31 cellular contexts compared by ENCODE assay signal in genomic region chr19:55435020-55435419, GRCh38. TPM values are rescaled to one million over a fixed set of nuclear protein-coding genes. Genes with fewer than 3 reads are reported as not detected.
"Had no signal": no experiment of that assay in that cellular context is flagged by ENCODE, and none has a peak within 500 bp of the region (broad histone marks: within the 10 kb centered on the region; RNA-seq: fewer than 3 reads in every experiment).

No MANE protein-coding gene starts in this region.

- H3K9me3 ChIP-seq: esophagus muscularis mucosa, transverse colon, vagina had no signal

- H3K4me3 Mint-ChIP-seq: activated B cell treated with CpG ODN at 0.5 μM for 24 hours; activated CD4-positive, alpha-beta T cell treated with anti-CD3 and anti-CD28 coated beads for 36 hours; activated T-cell treated with anti-CD3 and anti-CD28 coated beads, Interleukin-2, amount 50 U/mL, for 24 hours; activated T-helper 17 cell treated with anti-CD3 and anti-CD28 coated beads, Interleukin-2, amount 50 U/mL, for 72 hours; natural killer cell; stimulated activated naive B cell treated with anti-CD40 and anti-IgM and Interleukin-4, amounts not matched to agents 10 μg/mL and 1 μg/mL and 100 μg/mL, for 72 hours; T-helper 1 cell treated with Interleukin-12 subunit alpha and Interleukin-12 subunit beta and Interleukin-4 antibody, amounts not matched to agents 30 μg/mL and 1 μg/mL, for 36 hours had no signal

- FAIRE-seq: frontal cortex had no signal

- H3K4me3 ChIP-seq: esophagus muscularis mucosa, transverse colon, vagina had no signal

- H3K4me1 Mint-ChIP-seq: activated B cell treated with CpG ODN at 0.5 μM for 24 hours; activated CD4-positive, alpha-beta T cell treated with anti-CD3 and anti-CD28 coated beads for 36 hours; activated T-helper 17 cell treated with anti-CD3 and anti-CD28 coated beads, Interleukin-2, amount 50 U/mL, for 72 hours had no signal

- H3K9me3 Mint-ChIP-seq: activated B cell treated with CpG ODN at 0.5 μM for 24 hours; activated T-cell treated with anti-CD3 and anti-CD28 coated beads, Interleukin-2, amount 50 U/mL, for 24 hours; activated T-helper 17 cell treated with anti-CD3 and anti-CD28 coated beads, Interleukin-2, amount 50 U/mL, for 72 hours; natural killer cell had no signal

- H3K36me3 ChIP-seq: brain microvascular endothelial cell, esophagus muscularis mucosa, transverse colon, vagina had no signal

- DNase-seq: activated B cell treated with CpG ODN at 0.5 μM for 24 hours; activated CD4-positive, alpha-beta T cell treated with anti-CD3 and anti-CD28 coated beads for 36 hours; activated CD4-positive, alpha-beta T cell treated with anti-CD3 and anti-CD28 coated beads, Interleukin-2, amount 50 U/mL, for 4 hours; activated CD8-positive, alpha-beta memory T cell treated with anti-CD3 and anti-CD28 coated beads for 24 hours; activated CD8-positive, alpha-beta memory T cell treated with anti-CD3 and anti-CD28 coated beads, Interleukin-2, amount 50 U/mL, for 4 hours; activated T-cell treated with anti-CD3 and anti-CD28 coated beads, Interleukin-2, amount 50 U/mL, for 24 hours; aorta; brain microvascular endothelial cell; caudate nucleus; hypothalamus; left ventricle myocardium superior; mammary epithelial cell; midbrain; natural killer cell; retina; stimulated activated CD4-positive, alpha-beta T cell treated with anti-CD3 and anti-CD28 coated beads, Interleukin-2, amount 100 ng/mL, for 48 hours; stimulated activated CD8-positive, alpha-beta memory T cell treated with anti-CD3 and anti-CD28 coated beads, Interleukin-4, amount 100 ng/mL, for 48 hours; stimulated activated naive B cell treated with anti-CD40 and anti-IgM and Interleukin-4, amounts not matched to agents 10 μg/mL and 1 μg/mL and 100 μg/mL, for 72 hours; T1000; transverse colon had no signal

- H3K27ac ChIP-seq: brain microvascular endothelial cell, esophagus muscularis mucosa, transverse colon, vagina had no signal

- H3K4me1 ChIP-seq: transverse colon had no signal

- H3K36me3 Mint-ChIP-seq: natural killer cell had no signal

- H3K27ac Mint-ChIP-seq: activated B cell treated with CpG ODN at 0.5 μM for 24 hours; activated CD4-positive, alpha-beta T cell treated with anti-CD3 and anti-CD28 coated beads for 36 hours; activated naive CD4-positive, alpha-beta T cell treated with anti-CD3 and anti-CD28 coated beads, Interleukin-2, amount 50 U/mL, for 72 hours; activated T-cell treated with anti-CD3 and anti-CD28 coated beads, Interleukin-2, amount 50 U/mL, for 24 hours; activated T-helper 17 cell treated with anti-CD3 and anti-CD28 coated beads, Interleukin-2, amount 50 U/mL, for 72 hours; natural killer cell; progenitor cell of endocrine pancreas; stimulated activated naive B cell treated with anti-CD40 and anti-IgM and Interleukin-4, amounts not matched to agents 10 μg/mL and 1 μg/mL and 100 μg/mL, for 72 hours; T-helper 1 cell treated with Interleukin-12 subunit alpha and Interleukin-12 subunit beta and Interleukin-4 antibody, amounts not matched to agents 30 μg/mL and 1 μg/mL, for 36 hours had no signal

RNA-seq across cellular contexts. Expression of gene SHISA7, which starts 8.1 kb away (rescaled TPM):
- total RNA-seq: activated B cell treated with CpG ODN at 0.5 μM for 24 hours; activated CD4-positive, alpha-beta T cell treated with anti-CD3 and anti-CD28 coated beads for 36 hours; activated naive CD4-positive, alpha-beta T cell treated with anti-CD3 and anti-CD28 coated beads, Interleukin-2, amount 50 U/mL, for 72 hours; aorta; dermis microvascular lymphatic vessel endothelial cell; left ventricle myocardium superior; natural killer cell; osteocyte had no signal
- polyA plus RNA-seq: mammary epithelial cell had no signal

RNA-seq across cellular contexts. Expression of gene C19orf85, which starts 29.5 kb away (rescaled TPM):
- total RNA-seq: activated B cell treated with CpG ODN at 0.5 μM for 24 hours; activated CD4-positive, alpha-beta T cell treated with anti-CD3 and anti-CD28 coated beads for 36 hours; activated naive CD4-positive, alpha-beta T cell treated with anti-CD3 and anti-CD28 coated beads, Interleukin-2, amount 50 U/mL, for 72 hours; activated T-helper 17 cell treated with anti-CD3 and anti-CD28 coated beads, Interleukin-2, amount 50 U/mL, for 72 hours; aorta; dermis microvascular lymphatic vessel endothelial cell; esophagus muscularis mucosa; frontal cortex; left ventricle myocardium superior; mammary epithelial cell; natural killer cell; osteocyte; progenitor cell of endocrine pancreas; temporal lobe; transverse colon; vagina had no signal
- polyA plus RNA-seq: adipose tissue, aorta, mammary epithelial cell had no signal
